19 cellular contexts compared by ENCODE assay signal in genomic region chr10:33876547-33877400, GRCh38.
DNase-seq lines count a peak whose midpoint lies in the region; ATAC-seq and TF ChIP-seq lines count a peak whose summit lies in the region.
"Had no signal": no experiment of that assay in that cellular context is flagged by ENCODE, and none has a peak within 500 bp of the region (broad histone marks: within the 10 kb centered on the region; RNA-seq: fewer than 3 reads in every experiment).

No MANE protein-coding gene starts in this region.

- H3K4me1 ChIP-seq in colonic mucosa (no peaks in the 10 kb centered on the region), mucosa of descending colon (ENCODE audit: low read depth) (no peaks in the 10 kb centered on the region), endodermal cell (ENCODE audit: control insufficient read depth, insufficient read depth, low read length) (peaks cover 18% of the 10 kb centered on the region)
- H3K4me1 ChIP-seq: tibial nerve had no signal

- no peaks in the 10 kb centered on the region for H3K36me3 ChIP-seq in colonic mucosa
- H3K36me3 ChIP-seq in mucosa of descending colon (ENCODE audit: low read depth) = no peaks in the 10 kb centered on the region
- no peaks in the 10 kb centered on the region for H3K36me3 ChIP-seq in endodermal cell (ENCODE audit: control insufficient read depth, insufficient read depth, low read length)
- H3K36me3 ChIP-seq: Peyer's patch, tibial nerve had no signal

- ATAC-seq in Right ventricle myocardium superior (ENCODE audit: poor library complexity) (peak; percentile 59), mucosa of descending colon (peak; percentile 99), GM19328 (IDR thresholded peaks at IDR 0.05; ENCODE audit: unreplicated experiment) (no peak)
- ATAC-seq: T-cell had no signal

- WGBS in endodermal cell (ENCODE audit: insufficient coverage in 1 of 2, insufficient read length in 1 of 2), 2 experiments = 94 to 96% methylated on average over 5 to 9 of the region's 9 CpGs

- H3K9me3 ChIP-seq in colonic mucosa (no peaks in the 10 kb centered on the region), mucosa of descending colon (no peaks in the 10 kb centered on the region), endodermal cell (ENCODE audit: control insufficient read depth, low read length) (no peaks in the 10 kb centered on the region)
- H3K9me3 ChIP-seq: Peyer's patch, tibial nerve had no signal

- H3K9ac ChIP-seq in colonic mucosa (ENCODE audit: low read depth in 2 of 2, low read length in 2 of 2) (no peak overlapping the region), endodermal cell (ENCODE audit: extremely low read depth, low read length, poor library complexity, severe bottlenecking) (no peak overlapping the region)

- H3K4me3 ChIP-seq in colonic mucosa (no peak overlapping the region), mucosa of descending colon (no peak overlapping the region), endodermal cell (ENCODE audit: low read length) (no peak overlapping the region)
- H3K4me3 ChIP-seq: Peyer's patch, tibial nerve had no signal

- no peaks in the 10 kb centered on the region for H3K9me3 Mint-ChIP-seq in endodermal cell

- no peaks in the 10 kb centered on the region for H3K27me3 ChIP-seq in colonic mucosa
- peaks cover 22% of the 10 kb centered on the region for H3K27me3 ChIP-seq in endodermal cell (ENCODE audit: control insufficient read depth, insufficient read depth, low read length, poor library complexity, severe bottlenecking)
- H3K27me3 ChIP-seq: Peyer's patch, tibial nerve had no signal

- H3K4me3 Mint-ChIP-seq in endodermal cell = no peak overlapping the region
- H3K4me3 Mint-ChIP-seq: CD4-positive, CD25-positive, alpha-beta regulatory T cell; T-cell had no signal

- TF ChIP-seq CTCF in colonic mucosa (IDR thresholded peaks at IDR 0.05) (no peak), mucosa of descending colon (IDR thresholded peaks at IDR 0.05) (no peak), endodermal cell (conservative IDR thresholded peaks at IDR 0.05) (no peak)

- H3K4me1 Mint-ChIP-seq in endodermal cell = peaks cover 32% of the 10 kb centered on the region
- H3K4me1 Mint-ChIP-seq: CD4-positive, CD25-positive, alpha-beta regulatory T cell; T-cell had no signal

- H3K27ac ChIP-seq in colonic mucosa (no peak overlapping the region), endodermal cell (ENCODE audit: low read depth, low read length) (no peak overlapping the region)
- H3K27ac ChIP-seq: tibial nerve had no signal

- H3K27me3 Mint-ChIP-seq in endodermal cell (ENCODE audit: insufficient read depth) = peaks cover 2% of the 10 kb centered on the region
- H3K27me3 Mint-ChIP-seq: CD4-positive, CD25-positive, alpha-beta regulatory T cell had no signal

- no peak for DNase-seq in Right ventricle myocardium superior
- DNase-seq in cardiac septum (ENCODE audit: low spot score) = no peak
- DNase-seq in colonic mucosa = peak; percentile 39
- DNase-seq in mucosa of descending colon = peak in 2 of 3 donors; percentile 47 to 65
- DNase-seq in amniotic stem cell (lab: John Stamatoyannopoulos, UW) = no peak
- no peak for DNase-seq in NCI-H748 (lab: John Stamatoyannopoulos, UW; ENCODE audit: unreplicated experiment)
- no peak for DNase-seq in endodermal cell
- DNase-seq: activated CD4-positive, CD25-positive, alpha-beta regulatory T cell; CD4-positive, CD25-positive, alpha-beta regulatory T cell; IMR-90; midbrain; NCI-H1092 treated with DMSO at 0.1 percent for 48 hours; NCI-H2107; NCI-H69; occipital lobe; T-cell had no signal

- no peak overlapping the region for H3K27ac Mint-ChIP-seq in endodermal cell
- H3K27ac Mint-ChIP-seq: T-cell had no signal

- H3K36me3 Mint-ChIP-seq in endodermal cell (ENCODE audit: low read depth) = no peaks in the 10 kb centered on the region
- H3K36me3 Mint-ChIP-seq: CD4-positive, CD25-positive, alpha-beta regulatory T cell; T-cell had no signal

- intact Hi-C loops in Right ventricle myocardium superior (cut with DNase I) = no loop called here
- intact Hi-C loops in cardiac septum (cut with DNase I) = no loop called here
- intact Hi-C loops in colonic mucosa (cut with DNase I) = no loop called here
- intact Hi-C loops in mucosa of descending colon (cut with DNase I, micrococcal nuclease) = no loop called here

Comparison
In these comparisons a context has a peak if more than half of its experiments do, and no peak if none do; other contexts are left out.
1. DNase-seq: peak in colonic mucosa (single experiment) and mucosa of descending colon (2 of 3); none in Right ventricle myocardium superior (single experiment), cardiac septum (single experiment), amniotic stem cell (single experiment), NCI-H748 (single experiment) and endodermal cell (single experiment).